8 cellular contexts compared by ENCODE assay signal in genomic region chr2:26577442-26578433, GRCh38.
DNase-seq lines count a peak whose midpoint lies in the region; ATAC-seq and TF ChIP-seq lines count a peak whose summit lies in the region.

No MANE protein-coding gene starts in this region.

- TF ChIP-seq CTCF in lower lobe of right lung (IDR thresholded peaks at IDR 0.05): peak; percentile 98

- intact Hi-C loops in lower lobe of right lung (cut with DNase I): no loop called here

- ATAC-seq in GM21619 (IDR thresholded peaks at IDR 0.05; ENCODE audit: unreplicated experiment) (peak; percentile 47), lower lobe of right lung (peak; percentile 81 to 86), HG03469 (IDR thresholded peaks at IDR 0.05; ENCODE audit: unreplicated experiment) (no peak)

- peak; percentile 92 for DNase-seq in AG20443 (ENCODE audit: low spot score)
- peak; percentile 62 to 81 for DNase-seq in NCI-H446 (lab: John Stamatoyannopoulos, UW)
- peak; percentile 75 for DNase-seq in activated CD4-positive, alpha-beta T cell treated with anti-CD3 and anti-CD28 coated beads for 48 hours
- peak; percentile 38 for DNase-seq in dedifferentiated amniotic fluid mesenchymal stem cell (ENCODE audit: extremely low spot score)
- peak; percentile 77 for DNase-seq in lower lobe of right lung
- peak; percentile 23 for DNase-seq in stimulated activated CD8-positive, alpha-beta memory T cell treated with anti-CD3 and anti-CD28 coated beads, Interleukin-12 subunit alpha, Interleukin-12 subunit beta, amount 100 ng/mL, for 24 hours (ENCODE audit: extremely low read depth)

- H3K9me3 ChIP-seq in lower lobe of right lung: no peaks in the 10 kb centered on the region

- H3K27me3 ChIP-seq in lower lobe of right lung (ENCODE audit: low read depth): peaks cover 15% of the 10 kb centered on the region

- H3K4me1 ChIP-seq in lower lobe of right lung: no peaks in the 10 kb centered on the region

- H3K36me3 ChIP-seq in lower lobe of right lung: no peaks in the 10 kb centered on the region

- H3K27ac ChIP-seq in lower lobe of right lung: no peak overlapping the region

- H3K4me3 ChIP-seq in lower lobe of right lung: no peak overlapping the region

Comparison
In these comparisons a context has a peak if more than half of its experiments do, and no peak if none do; other contexts are left out.
1. DNase-seq: peak in every context shown above with its lines; median percentile 92 in AG20443; 77 in lower lobe of right lung; 75 in activated CD4-positive, alpha-beta T cell treated with anti-CD3 and anti-CD28 coated beads for 48 hours; 72 in NCI-H446; 38 in dedifferentiated amniotic fluid mesenchymal stem cell; 23 in stimulated activated CD8-positive, alpha-beta memory T cell treated with anti-CD3 and anti-CD28 coated beads, Interleukin-12 subunit alpha, Interleukin-12 subunit beta, amount 100 ng/mL, for 24 hours.